Comparison of ENCODE assay signal across 12 cellular contexts in the genomic region with DNA sequence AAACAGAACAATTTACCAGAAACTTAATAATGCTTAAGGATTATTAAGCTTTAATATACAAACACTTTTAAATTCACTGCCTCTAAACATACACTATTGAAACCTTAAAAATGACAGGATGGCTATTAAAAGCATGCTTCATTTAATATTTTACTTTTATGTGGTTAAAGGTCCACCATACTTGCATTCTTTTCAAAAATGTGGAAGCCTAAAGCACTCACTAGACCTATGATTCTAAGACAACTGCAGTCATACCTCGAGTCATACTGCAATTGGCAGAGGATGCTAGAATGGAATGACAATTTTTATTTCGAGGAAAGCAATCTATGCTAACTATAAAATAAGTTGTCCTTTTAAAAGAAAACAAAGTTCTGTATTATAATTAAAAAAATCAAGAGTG.
A peak's percentile ranks its signal among the peaks of the same experiment; 100 is the strongest.
DNase-seq lines count a peak whose midpoint lies in the region; ATAC-seq and TF ChIP-seq lines count a peak whose summit lies in the region.
"Had no signal": no experiment of that assay in that cellular context is flagged by ENCODE, and none has a peak within 500 bp of the region (broad histone marks: within the 10 kb centered on the region; RNA-seq: fewer than 3 reads in every experiment).

No MANE protein-coding gene starts in this region.

- no peak overlapping the region for H2AK5ac ChIP-seq in IMR-90 (ENCODE audit: low read depth, low read length)

- peaks cover 12% of the 10 kb centered on the region for H3K9me1 ChIP-seq in IMR-90 (ENCODE audit: insufficient read depth, low read length)

- H4K20me1 ChIP-seq in IMR-90 (ENCODE audit: insufficient read depth, low read length) = peaks cover 4% of the 10 kb centered on the region

- no peak for ATAC-seq in IMR-90 (ENCODE audit: low read depth)
- ATAC-seq in natural killer cell = no peak
- no peak for ATAC-seq in psoas muscle
- ATAC-seq: left lung had no signal

- POLR2A ChIA-PET in IMR-90 (lab: Charles Lee; ENCODE audit: unreplicated experiment) = no interaction called here

- H2AFZ ChIP-seq in IMR-90 (replicated peaks; ENCODE audit: low read length, poor library complexity) = no peak overlapping the region
- H2AFZ ChIP-seq: parathyroid adenoma had no signal

- no peak overlapping the region for H4K5ac ChIP-seq in IMR-90 (ENCODE audit: low read depth, low read length)

- H3K4me3 ChIP-seq in IMR-90 (ENCODE audit: insufficient read depth, low read depth, low read length) (no peak overlapping the region), psoas muscle (no peak overlapping the region)
- H3K4me3 ChIP-seq: left lung, MG63 had no signal

- no peak overlapping the region for H3K4ac ChIP-seq in IMR-90 (ENCODE audit: low read depth, low read length)

- H3K9ac ChIP-seq in IMR-90 (ENCODE audit: low read depth, low read length) = no peak overlapping the region
- H3K9ac ChIP-seq: parathyroid adenoma had no signal

- dilution Hi-C loops in IMR-90 (cut with HindIII; ENCODE audit: low sequenced_read_pairs, unreplicated experiment) = no loop called here

- no peak overlapping the region for H4K91ac ChIP-seq in IMR-90 (ENCODE audit: insufficient read depth, low read depth, low read length)

- no peak overlapping the region for H3K23ac ChIP-seq in IMR-90 (ENCODE audit: low read depth, low read length)

- DNase-seq in ELR (ENCODE audit: low read depth) = peak; percentile 60
- peak; percentile 51 for DNase-seq in IMR-90
- no peak for DNase-seq in activated naive CD8-positive, alpha-beta T cell treated with anti-CD3 and anti-CD28 coated beads for 36 hours
- no peak for DNase-seq in natural killer cell
- DNase-seq in NCI-H128 (lab: John Stamatoyannopoulos, UW; ENCODE audit: unreplicated experiment) = no peak
- no peak for DNase-seq in psoas muscle
- no peak for DNase-seq in stimulated activated CD4-positive, alpha-beta T cell treated with anti-CD3 and anti-CD28 coated beads, Interleukin-4, amount 100 ng/mL, for 24 hours
- DNase-seq: effector CD8-positive, alpha-beta T cell; left lung; MG63 had no signal

- H3K9me3 ChIP-seq in IMR-90 (ENCODE audit: control insufficient read depth, insufficient read depth, low read length) = no peaks in the 10 kb centered on the region
- H3K9me3 ChIP-seq in psoas muscle = no peaks in the 10 kb centered on the region
- H3K9me3 ChIP-seq: left lung, MG63 had no signal

- H3K79me1 ChIP-seq in IMR-90 (ENCODE audit: low read depth in 1 of 2, low read length in 2 of 2) = peaks cover 34 to 63% of the 10 kb centered on the region in 2 experiments

- H3K4me1 Mint-ChIP-seq in activated naive CD8-positive, alpha-beta T cell treated with anti-CD3 and anti-CD28 coated beads for 36 hours = peaks cover 90% of the 10 kb centered on the region
- H3K4me1 Mint-ChIP-seq in natural killer cell = peaks cover 92 to 94% of the 10 kb centered on the region in 2 donors

- H3K9me3 Mint-ChIP-seq in activated naive CD8-positive, alpha-beta T cell treated with anti-CD3 and anti-CD28 coated beads for 36 hours = peaks cover 1% of the 10 kb centered on the region
- H3K9me3 Mint-ChIP-seq in natural killer cell = no peaks in the 10 kb centered on the region

- peaks cover 37% of the 10 kb centered on the region for H3K36me3 Mint-ChIP-seq in activated naive CD8-positive, alpha-beta T cell treated with anti-CD3 and anti-CD28 coated beads for 36 hours
- H3K36me3 Mint-ChIP-seq in natural killer cell = no peaks in the 10 kb centered on the region

- intact Hi-C loops in IMR-90 (cut with micrococcal nuclease) (no loop called here), natural killer cell (cut with micrococcal nuclease) (no loop called here), psoas muscle (cut with DNase I) (no loop called here)

- peak overlapping the region; percentile 91 for H3K27ac Mint-ChIP-seq in activated naive CD8-positive, alpha-beta T cell treated with anti-CD3 and anti-CD28 coated beads for 36 hours
- peak overlapping the region; percentile 99 for H3K27ac Mint-ChIP-seq in natural killer cell

- no peak overlapping the region for H3K56ac ChIP-seq in IMR-90 (ENCODE audit: extremely low read depth, insufficient read depth, low read length)

- H4K8ac ChIP-seq in IMR-90 (ENCODE audit: low read depth in 2 of 2, low read length in 2 of 2) = no peak overlapping the region

- no peak overlapping the region for H3K14ac ChIP-seq in IMR-90 (replicated peaks; ENCODE audit: low read depth, low read length)

- H2BK15ac ChIP-seq in IMR-90 (ENCODE audit: low read depth, low read length) = no peak overlapping the region

- H3K27me3 ChIP-seq in IMR-90 (ENCODE audit: control insufficient read depth, insufficient read depth, low read length) (no peaks in the 10 kb centered on the region), psoas muscle (ENCODE audit: insufficient read depth in 3 of 3, low read length in 2 of 3) (no peaks in the 10 kb centered on the region)
- H3K27me3 ChIP-seq: left lung, MG63 had no signal

- H2AK9ac ChIP-seq in IMR-90 (replicated peaks; ENCODE audit: low read depth, low read length, poor library complexity) = no peak overlapping the region

- TF ChIP-seq CTCF in IMR-90 (conservative IDR thresholded peaks at IDR 0.05; ENCODE audit: low read depth, low read length) (no peak), natural killer cell (IDR thresholded peaks at IDR 0.05) (no peak), psoas muscle (IDR thresholded peaks at IDR 0.05) (no peak)

- no peak overlapping the region for H3K27ac ChIP-seq in IMR-90 (ENCODE audit: insufficient read depth, low read length)
- H3K27ac ChIP-seq in psoas muscle = no peak overlapping the region
- H3K27ac ChIP-seq: parathyroid adenoma, RWPE1 had no signal

- peaks cover 12% of the 10 kb centered on the region for H3K4me1 ChIP-seq in IMR-90 (ENCODE audit: control insufficient read depth, insufficient read depth, low read length)
- peaks cover 13% of the 10 kb centered on the region for H3K4me1 ChIP-seq in psoas muscle

- no peak overlapping the region for H2BK120ac ChIP-seq in IMR-90 (ENCODE audit: low read depth, low read length)

- no peak for TF ChIP-seq RAD21 in IMR-90 (IDR thresholded peaks at IDR 0.05; ENCODE audit: low read length)

- no peak overlapping the region for H2BK20ac ChIP-seq in IMR-90 (ENCODE audit: low read depth, low read length)

- no peak overlapping the region for H3K4me3 Mint-ChIP-seq in activated naive CD8-positive, alpha-beta T cell treated with anti-CD3 and anti-CD28 coated beads for 36 hours
- peak overlapping the region; percentile 81 for H3K4me3 Mint-ChIP-seq in natural killer cell

- no peak overlapping the region for H3K4me2 ChIP-seq in IMR-90 (ENCODE audit: low read depth, low read length)

- CTCF ChIA-PET in IMR-90 (lab: Yijun Ruan, JAX) = no interaction called here

- BruUV-seq in IMR-90 (replicated peaks; lab: Mats Ljungman, UMichigan) = no TSS peak

- in situ Hi-C loops in IMR-90 (cut with MboI; ENCODE audit: low sequenced_read_pairs) = no loop called here

- no peak overlapping the region for H2BK5ac ChIP-seq in IMR-90 (ENCODE audit: low read depth, low read length, poor library complexity, severe bottlenecking)

- H3K27me3 Mint-ChIP-seq in activated naive CD8-positive, alpha-beta T cell treated with anti-CD3 and anti-CD28 coated beads for 36 hours = no peaks in the 10 kb centered on the region
- no peaks in the 10 kb centered on the region for H3K27me3 Mint-ChIP-seq in natural killer cell (ENCODE audit: low read depth in 2 of 2)

- no peak for TF ChIP-seq POLR2A in IMR-90 (IDR thresholded peaks at IDR 0.05; ENCODE audit: low read depth, low read length)

- WGBS in IMR-90 (ENCODE audit: extremely low coverage in 2 of 2, insufficient read length in 1 of 2), 2 experiments = no CpG with 5 or more reads among the region's 2 CpGs
- 85 to 94% (median 89%) methylated on average over 2 of the region's 2 CpGs for WGBS in psoas muscle, 3 donors

- H3K18ac ChIP-seq in IMR-90 (ENCODE audit: low read depth, low read length) = no peak overlapping the region

- H3K36me3 ChIP-seq in IMR-90 (ENCODE audit: control insufficient read depth, insufficient read depth, low read length) (no peaks in the 10 kb centered on the region), psoas muscle (ENCODE audit: insufficient read depth in 1 of 2, low read depth in 1 of 2) (no peaks in the 10 kb centered on the region)
- H3K36me3 ChIP-seq: left lung, MG63 had no signal

TF ChIP-seq in IMR-90, 13 proteins besides CTCF, POLR2A, EP300 and RAD21:
- TF ChIP-seq MAFK (IDR thresholded peaks at IDR 0.05; ENCODE audit: low read depth, low read length) (no peak), RCOR1 (IDR thresholded peaks at IDR 0.05; ENCODE audit: insufficient replicate concordance, low read length) (no peak), RFX5 (IDR thresholded peaks at IDR 0.05; ENCODE audit: low read depth, low read length) (no peak), BHLHE40 (IDR thresholded peaks at IDR 0.05; ENCODE audit: low read depth, low read length) (no peak)
- TF ChIP-seq, protein P1, sequence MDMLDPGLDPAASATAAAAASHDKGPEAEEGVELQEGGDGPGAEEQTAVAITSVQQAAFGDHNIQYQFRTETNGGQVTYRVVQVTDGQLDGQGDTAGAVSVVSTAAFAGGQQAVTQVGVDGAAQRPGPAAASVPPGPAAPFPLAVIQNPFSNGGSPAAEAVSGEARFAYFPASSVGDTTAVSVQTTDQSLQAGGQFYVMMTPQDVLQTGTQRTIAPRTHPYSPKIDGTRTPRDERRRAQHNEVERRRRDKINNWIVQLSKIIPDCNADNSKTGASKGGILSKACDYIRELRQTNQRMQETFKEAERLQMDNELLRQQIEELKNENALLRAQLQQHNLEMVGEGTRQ (IDR thresholded peaks at IDR 0.05; ENCODE audit: low read depth, low read length) = no peak
- TF ChIP-seq, protein P2, sequence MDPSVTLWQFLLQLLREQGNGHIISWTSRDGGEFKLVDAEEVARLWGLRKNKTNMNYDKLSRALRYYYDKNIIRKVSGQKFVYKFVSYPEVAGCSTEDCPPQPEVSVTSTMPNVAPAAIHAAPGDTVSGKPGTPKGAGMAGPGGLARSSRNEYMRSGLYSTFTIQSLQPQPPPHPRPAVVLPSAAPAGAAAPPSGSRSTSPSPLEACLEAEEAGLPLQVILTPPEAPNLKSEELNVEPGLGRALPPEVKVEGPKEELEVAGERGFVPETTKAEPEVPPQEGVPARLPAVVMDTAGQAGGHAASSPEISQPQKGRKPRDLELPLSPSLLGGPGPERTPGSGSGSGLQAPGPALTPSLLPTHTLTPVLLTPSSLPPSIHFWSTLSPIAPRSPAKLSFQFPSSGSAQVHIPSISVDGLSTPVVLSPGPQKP (IDR thresholded peaks at IDR 0.05; ENCODE audit: borderline replicate concordance, low read depth, low read length) = no peak

Comparison
In these comparisons a context has a peak if more than half of its experiments do, and no peak if none do; other contexts are left out.
1. DNase-seq: peak in ELR (single experiment) and IMR-90 (single experiment); none in activated naive CD8-positive, alpha-beta T cell treated with anti-CD3 and anti-CD28 coated beads for 36 hours (single experiment), natural killer cell (single experiment), NCI-H128 (single experiment), psoas muscle (0 of 2) and stimulated activated CD4-positive, alpha-beta T cell treated with anti-CD3 and anti-CD28 coated beads, Interleukin-4, amount 100 ng/mL, for 24 hours (single experiment).